In the genomic region with DNA sequence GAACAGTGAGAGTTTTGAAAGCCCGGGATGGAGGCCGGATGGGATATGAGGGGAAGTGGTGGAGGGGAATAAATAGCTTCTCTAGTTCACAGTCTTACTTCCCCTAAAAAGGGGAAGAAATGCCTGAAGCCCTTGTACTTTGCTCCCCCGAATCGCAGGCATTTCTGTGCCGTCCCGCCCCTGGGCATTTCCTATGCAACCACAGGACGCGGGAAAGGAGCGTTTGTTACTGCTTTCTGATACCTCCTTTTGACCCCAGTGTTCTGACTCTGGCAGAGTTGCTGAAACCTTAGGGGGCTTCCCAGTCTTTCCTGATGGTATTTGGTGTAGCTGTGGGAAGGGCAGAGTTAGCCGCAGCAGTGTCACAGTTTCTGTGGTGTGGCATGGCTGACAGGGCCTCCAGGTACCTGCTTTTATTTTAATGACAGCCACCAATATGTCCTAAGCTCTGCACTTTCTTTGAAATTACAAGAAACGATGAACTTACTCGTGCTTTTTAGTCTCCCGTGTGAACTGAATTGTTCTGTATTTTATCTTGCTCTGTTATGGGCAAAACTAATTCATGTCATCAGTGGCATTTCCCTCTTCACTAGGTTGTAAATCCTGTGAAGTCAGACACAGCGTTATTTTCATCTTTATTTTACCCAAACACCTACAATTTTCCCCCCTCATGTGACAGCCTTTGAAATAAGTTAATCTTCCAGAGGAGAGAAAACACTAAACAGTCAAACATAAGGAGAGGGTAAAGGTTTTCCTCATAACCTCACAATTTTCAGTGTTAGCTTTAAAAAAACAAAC, we compare ENCODE assay signal across 7 cellular contexts. TPM values are rescaled to one million over a fixed set of nuclear protein-coding genes. Genes with fewer than 3 reads are reported as not detected.
DNase-seq lines count a peak whose midpoint lies in the region; ATAC-seq, FAIRE-seq and TF ChIP-seq lines count a peak whose summit lies in the region.

No MANE protein-coding gene starts in this region.

- no peak for TF ChIP-seq CTCF in heart left ventricle (IDR thresholded peaks at IDR 0.05)
- TF ChIP-seq CTCF in stomach (IDR thresholded peaks at IDR 0.05), result no peak

- TF ChIP-seq EP300 in stomach (IDR thresholded peaks at IDR 0.05), result no peak

- H3K27me3 ChIP-seq in NT2/D1 (ENCODE audit: insufficient read depth, insufficient read length) (no peaks in the 10 kb centered on the region), heart left ventricle (no peaks in the 10 kb centered on the region), stomach (no peaks in the 10 kb centered on the region)

- DNase-seq in NT2/D1 (ENCODE audit: low read depth, low spot score), result no peak
- peak in 3 of 5 donors; percentile 25 to 43 (median 32) for DNase-seq in heart left ventricle
- no peak for DNase-seq in stomach
- no peak for DNase-seq in NCI-H2171 treated with DMSO at 0.1 percent for 48 hours (lab: John Stamatoyannopoulos, UW)
- DNase-seq in RCC 7860 (ENCODE audit: low spot score), result no peak
- DNase-seq in activated CD4-positive, alpha-beta T cell treated with anti-CD3 and anti-CD28 coated beads for 48 hours, result no peak

- intact Hi-C loops in heart left ventricle (cut with DNase I), result loop anchor here (1.0 to 5.0 kb wide), 10 partner anchors 54 to 220 kb away; no protein-coding TSS in a partner anchor
- intact Hi-C loops in stomach (cut with DNase I; ENCODE audit: low total_unique reads), result loop anchor here (5.0 kb wide), 1 partner anchor 55 kb away; no protein-coding TSS in a partner anchor

- H3K4me3 ChIP-seq in NT2/D1 (ENCODE audit: insufficient read length, low read depth) (no peak overlapping the region), heart left ventricle (peak overlapping the region in 2 of 12 donors; percentile 15 to 35), stomach (peak overlapping the region in 2 of 4 donors; percentile 23 to 24)

- H3K9ac ChIP-seq in NT2/D1 (ENCODE audit: insufficient read length, low read depth), result peak overlapping the region; percentile 57

- 65 to 67% (median 66%) methylated on average over 14 of the region's 14 CpGs for WGBS in heart left ventricle, 4 donors
- 56 to 71% (median 62%) methylated on average over 14 of the region's 14 CpGs for WGBS in stomach, 5 donors

- peak overlapping the region in 2 of 12 donors; percentile 56 to 76 for H3K27ac ChIP-seq in heart left ventricle
- H3K27ac ChIP-seq in stomach, result peak overlapping the region in 4 of 5 donors; percentile 32 to 72 (median 69)

- ATAC-seq in GM21423 (IDR thresholded peaks at IDR 0.05; ENCODE audit: unreplicated experiment) (peak; percentile 38), heart left ventricle (peak; percentile 17 to 68 (median 46))

- no peaks in the 10 kb centered on the region for H3K4me1 ChIP-seq in NT2/D1 (ENCODE audit: insufficient read depth, insufficient read length)
- peaks cover 6 to 95% (median 54%) of the 10 kb centered on the region in 12 donors for H3K4me1 ChIP-seq in heart left ventricle
- peaks cover 39 to 93% (median 73%) of the 10 kb centered on the region in 4 donors for H3K4me1 ChIP-seq in stomach

- H3K36me3 ChIP-seq in NT2/D1 (ENCODE audit: insufficient read depth, insufficient read length, low read length), result peaks cover 1% of the 10 kb centered on the region
- no peaks in the 10 kb centered on the region for H3K36me3 ChIP-seq in heart left ventricle
- H3K36me3 ChIP-seq in stomach, result no peaks in the 10 kb centered on the region

- no peaks in the 10 kb centered on the region for H3K9me3 ChIP-seq in NT2/D1 (ENCODE audit: insufficient read depth, low read length)
- H3K9me3 ChIP-seq in heart left ventricle, result no peaks in the 10 kb centered on the region
- no peaks in the 10 kb centered on the region for H3K9me3 ChIP-seq in stomach

- TF ChIP-seq POLR2A in heart left ventricle (IDR thresholded peaks at IDR 0.05) (no peak), stomach (IDR thresholded peaks at IDR 0.05) (no peak)

- FAIRE-seq in RCC 7860 (lab: Jason Lieb, UNC), result no peak

RNA-seq across cellular contexts. Expression of gene USP10, which starts 27.1 kb away (rescaled TPM):
- total RNA-seq in heart left ventricle (10 to 100 TPM; 57.3 to 73.5 (median 62.9) TPM), stomach (100 to 1,000 TPM in 1 of 5 donors, 10 to 100 TPM in 4; 37.4 to 183 (median 54.2) TPM)
- polyA plus RNA-seq in heart left ventricle (10 to 100 TPM; 17.8 to 46.8 TPM), stomach (10 to 100 TPM; 17.1 to 33.0 (median 22.6) TPM)

Comparison
In these comparisons a context has a peak if more than half of its experiments do, and no peak if none do; other contexts are left out.
1. DNase-seq: peak in heart left ventricle (3 of 5); none in NT2/D1 (single experiment), stomach (single experiment), NCI-H2171 treated with DMSO at 0.1 percent for 48 hours (single experiment), RCC 7860 (single experiment) and activated CD4-positive, alpha-beta T cell treated with anti-CD3 and anti-CD28 coated beads for 48 hours (single experiment).